In the genomic region with DNA sequence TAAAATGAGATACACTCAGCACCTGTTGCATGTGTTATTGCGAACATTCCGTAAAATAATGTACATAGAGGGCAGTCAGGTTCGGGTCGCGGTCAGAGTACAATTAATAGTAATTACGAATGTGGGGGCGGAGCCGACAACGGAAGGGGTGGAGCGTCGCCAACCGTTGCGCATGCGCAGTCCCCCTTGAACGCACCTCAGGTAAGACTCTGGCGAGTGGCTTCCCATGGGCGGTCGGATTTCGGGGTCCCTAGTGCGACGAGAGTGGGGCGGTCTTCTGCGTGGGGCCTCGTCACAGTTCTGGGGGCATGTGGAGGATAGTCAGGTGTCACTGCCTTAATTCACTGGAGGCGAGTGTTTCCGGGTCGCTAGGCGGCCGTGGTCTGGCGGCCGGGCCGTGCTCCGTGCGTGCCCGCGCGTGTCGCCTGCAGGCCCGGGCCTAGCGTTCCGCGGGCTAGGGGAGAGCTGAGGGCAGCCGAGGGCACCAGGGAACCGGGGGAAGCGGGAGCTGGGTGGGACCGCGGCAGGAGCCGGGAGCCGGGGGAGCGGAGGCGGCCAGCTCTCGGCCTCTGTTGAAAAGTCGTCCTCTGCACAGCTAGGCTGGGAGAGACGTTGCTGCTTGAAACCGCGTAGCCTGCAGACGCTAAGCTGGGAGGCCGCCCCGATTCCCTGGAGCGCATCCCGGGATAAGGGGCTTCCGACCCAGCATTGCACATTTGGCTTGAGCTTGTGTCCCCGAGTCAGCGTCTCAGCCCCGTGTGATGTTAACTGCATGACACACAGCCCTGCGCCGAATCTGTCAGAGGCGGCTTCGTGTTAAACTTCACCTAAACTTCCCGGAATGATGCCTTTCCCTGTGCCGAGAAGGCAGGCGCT, we compare ENCODE assay signal across 1 cellular context.
TF ChIP-seq lines count a peak whose summit lies in the region.

A gene (plus strand): TSS at position 177 of the 876 bp plus-strand sequence. CDS start 3,209 bp downstream, outside the sequence.

TF ChIP-seq in K562, 482 proteins besides CTCF, POLR2A, EP300 and RAD21 (continued from another document and continues in another):
- TF ChIP-seq, protein P1, sequence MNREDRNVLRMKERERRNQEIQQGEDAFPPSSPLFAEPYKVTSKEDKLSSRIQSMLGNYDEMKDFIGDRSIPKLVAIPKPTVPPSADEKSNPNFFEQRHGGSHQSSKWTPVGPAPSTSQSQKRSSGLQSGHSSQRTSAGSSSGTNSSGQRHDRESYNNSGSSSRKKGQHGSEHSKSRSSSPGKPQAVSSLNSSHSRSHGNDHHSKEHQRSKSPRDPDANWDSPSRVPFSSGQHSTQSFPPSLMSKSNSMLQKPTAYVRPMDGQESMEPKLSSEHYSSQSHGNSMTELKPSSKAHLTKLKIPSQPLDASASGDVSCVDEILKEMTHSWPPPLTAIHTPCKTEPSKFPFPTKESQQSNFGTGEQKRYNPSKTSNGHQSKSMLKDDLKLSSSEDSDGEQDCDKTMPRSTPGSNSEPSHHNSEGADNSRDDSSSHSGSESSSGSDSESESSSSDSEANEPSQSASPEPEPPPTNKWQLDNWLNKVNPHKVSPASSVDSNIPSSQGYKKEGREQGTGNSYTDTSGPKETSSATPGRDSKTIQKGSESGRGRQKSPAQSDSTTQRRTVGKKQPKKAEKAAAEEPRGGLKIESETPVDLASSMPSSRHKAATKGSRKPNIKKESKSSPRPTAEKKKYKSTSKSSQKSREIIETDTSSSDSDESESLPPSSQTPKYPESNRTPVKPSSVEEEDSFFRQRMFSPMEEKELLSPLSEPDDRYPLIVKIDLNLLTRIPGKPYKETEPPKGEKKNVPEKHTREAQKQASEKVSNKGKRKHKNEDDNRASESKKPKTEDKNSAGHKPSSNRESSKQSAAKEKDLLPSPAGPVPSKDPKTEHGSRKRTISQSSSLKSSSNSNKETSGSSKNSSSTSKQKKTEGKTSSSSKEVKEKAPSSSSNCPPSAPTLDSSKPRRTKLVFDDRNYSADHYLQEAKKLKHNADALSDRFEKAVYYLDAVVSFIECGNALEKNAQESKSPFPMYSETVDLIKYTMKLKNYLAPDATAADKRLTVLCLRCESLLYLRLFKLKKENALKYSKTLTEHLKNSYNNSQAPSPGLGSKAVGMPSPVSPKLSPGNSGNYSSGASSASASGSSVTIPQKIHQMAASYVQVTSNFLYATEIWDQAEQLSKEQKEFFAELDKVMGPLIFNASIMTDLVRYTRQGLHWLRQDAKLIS (CRISPR knock-in tag; IDR thresholded peaks at IDR 0.05), result 0 out of 2 replicates have a peak, but pooled peaks have one; percentile 45
- peak; percentile 17; the same call in 1 of the 2 replicates for TF ChIP-seq ELF4 (CRISPR knock-in tag; IDR thresholded peaks at IDR 0.05)
- peak; percentile 63 for TF ChIP-seq HMGN3 (IDR thresholded peaks at IDR 0.05; ENCODE audit: borderline replicate concordance, extremely low read depth, insufficient read length, low read depth, low read length)
- TF ChIP-seq TAF9B (IDR thresholded peaks at IDR 0.05; ENCODE audit: partially characterized antibody), result peak; percentile 22
- no peak for TF ChIP-seq GABPB2 (CRISPR knock-in tag; conservative IDR thresholded peaks at IDR 0.05)
- TF ChIP-seq SUPT5H (IDR thresholded peaks at IDR 0.05), result peak; percentile 92
- TF ChIP-seq MYC (IDR thresholded peaks at IDR 0.05; ENCODE audit: low read depth, low read length), result peak; percentile 76
- no peak for TF ChIP-seq MYC (CRISPR knock-in tag; IDR thresholded peaks at IDR 0.05; ENCODE audit: borderline replicate concordance, low read depth)
- TF ChIP-seq MEF2A (IDR thresholded peaks at IDR 0.05; ENCODE audit: control insufficient read depth, low read depth, low read length), result no peak
- TF ChIP-seq SAFB (IDR thresholded peaks at IDR 0.05; ENCODE audit: borderline replicate concordance, low read depth, low read length), result 0 out of 2 replicates have a peak, but pooled peaks have one; percentile 49
- TF ChIP-seq, protein P2, sequence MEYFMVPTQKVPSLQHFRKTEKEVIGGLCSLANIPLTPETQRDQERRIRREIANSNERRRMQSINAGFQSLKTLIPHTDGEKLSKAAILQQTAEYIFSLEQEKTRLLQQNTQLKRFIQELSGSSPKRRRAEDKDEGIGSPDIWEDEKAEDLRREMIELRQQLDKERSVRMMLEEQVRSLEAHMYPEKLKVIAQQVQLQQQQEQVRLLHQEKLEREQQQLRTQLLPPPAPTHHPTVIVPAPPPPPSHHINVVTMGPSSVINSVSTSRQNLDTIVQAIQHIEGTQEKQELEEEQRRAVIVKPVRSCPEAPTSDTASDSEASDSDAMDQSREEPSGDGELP (CRISPR knock-in tag; IDR thresholded peaks at IDR 0.05; ENCODE audit: borderline replicate concordance), result peak; percentile 69; the same call in 1 of the 2 replicates
- TF ChIP-seq ERF (CRISPR knock-in tag; IDR thresholded peaks at IDR 0.05), result peak; percentile 72; the same call in 1 of the 2 replicates
- peak; percentile 93 for TF ChIP-seq RBFOX2 (IDR thresholded peaks at IDR 0.05; ENCODE audit: low read depth, low read length)
- TF ChIP-seq MBD2 (IDR thresholded peaks at IDR 0.05; ENCODE audit: borderline replicate concordance, low read depth), result peak; percentile 54; the same call in 1 of the 2 replicates
- 0 out of 2 replicates have a peak, but pooled peaks have one; percentile 31 for TF ChIP-seq ZBED1 (IDR thresholded peaks at IDR 0.05)
- TF ChIP-seq, protein P3, sequence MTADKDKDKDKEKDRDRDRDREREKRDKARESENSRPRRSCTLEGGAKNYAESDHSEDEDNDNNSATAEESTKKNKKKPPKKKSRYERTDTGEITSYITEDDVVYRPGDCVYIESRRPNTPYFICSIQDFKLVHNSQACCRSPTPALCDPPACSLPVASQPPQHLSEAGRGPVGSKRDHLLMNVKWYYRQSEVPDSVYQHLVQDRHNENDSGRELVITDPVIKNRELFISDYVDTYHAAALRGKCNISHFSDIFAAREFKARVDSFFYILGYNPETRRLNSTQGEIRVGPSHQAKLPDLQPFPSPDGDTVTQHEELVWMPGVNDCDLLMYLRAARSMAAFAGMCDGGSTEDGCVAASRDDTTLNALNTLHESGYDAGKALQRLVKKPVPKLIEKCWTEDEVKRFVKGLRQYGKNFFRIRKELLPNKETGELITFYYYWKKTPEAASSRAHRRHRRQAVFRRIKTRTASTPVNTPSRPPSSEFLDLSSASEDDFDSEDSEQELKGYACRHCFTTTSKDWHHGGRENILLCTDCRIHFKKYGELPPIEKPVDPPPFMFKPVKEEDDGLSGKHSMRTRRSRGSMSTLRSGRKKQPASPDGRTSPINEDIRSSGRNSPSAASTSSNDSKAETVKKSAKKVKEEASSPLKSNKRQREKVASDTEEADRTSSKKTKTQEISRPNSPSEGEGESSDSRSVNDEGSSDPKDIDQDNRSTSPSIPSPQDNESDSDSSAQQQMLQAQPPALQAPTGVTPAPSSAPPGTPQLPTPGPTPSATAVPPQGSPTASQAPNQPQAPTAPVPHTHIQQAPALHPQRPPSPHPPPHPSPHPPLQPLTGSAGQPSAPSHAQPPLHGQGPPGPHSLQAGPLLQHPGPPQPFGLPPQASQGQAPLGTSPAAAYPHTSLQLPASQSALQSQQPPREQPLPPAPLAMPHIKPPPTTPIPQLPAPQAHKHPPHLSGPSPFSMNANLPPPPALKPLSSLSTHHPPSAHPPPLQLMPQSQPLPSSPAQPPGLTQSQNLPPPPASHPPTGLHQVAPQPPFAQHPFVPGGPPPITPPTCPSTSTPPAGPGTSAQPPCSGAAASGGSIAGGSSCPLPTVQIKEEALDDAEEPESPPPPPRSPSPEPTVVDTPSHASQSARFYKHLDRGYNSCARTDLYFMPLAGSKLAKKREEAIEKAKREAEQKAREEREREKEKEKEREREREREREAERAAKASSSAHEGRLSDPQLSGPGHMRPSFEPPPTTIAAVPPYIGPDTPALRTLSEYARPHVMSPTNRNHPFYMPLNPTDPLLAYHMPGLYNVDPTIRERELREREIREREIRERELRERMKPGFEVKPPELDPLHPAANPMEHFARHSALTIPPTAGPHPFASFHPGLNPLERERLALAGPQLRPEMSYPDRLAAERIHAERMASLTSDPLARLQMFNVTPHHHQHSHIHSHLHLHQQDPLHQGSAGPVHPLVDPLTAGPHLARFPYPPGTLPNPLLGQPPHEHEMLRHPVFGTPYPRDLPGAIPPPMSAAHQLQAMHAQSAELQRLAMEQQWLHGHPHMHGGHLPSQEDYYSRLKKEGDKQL (CRISPR knock-in tag; IDR thresholded peaks at IDR 0.05; ENCODE audit: borderline replicate concordance), result no peak
- TF ChIP-seq ELF1 (tag; IDR thresholded peaks at IDR 0.05), result 0 out of 2 replicates have a peak, but pooled peaks have one; percentile 48
- no peak for TF ChIP-seq ETV6 (IDR thresholded peaks at IDR 0.05; ENCODE audit: borderline replicate concordance in 1 of 2, low read depth in 2 of 2, low read length in 1 of 2)
- 0 out of 2 replicates have a peak, but pooled peaks have one; percentile 49 for TF ChIP-seq ETV6 (CRISPR knock-in tag; IDR thresholded peaks at IDR 0.05; ENCODE audit: borderline replicate concordance)
- TF ChIP-seq, protein P4, sequence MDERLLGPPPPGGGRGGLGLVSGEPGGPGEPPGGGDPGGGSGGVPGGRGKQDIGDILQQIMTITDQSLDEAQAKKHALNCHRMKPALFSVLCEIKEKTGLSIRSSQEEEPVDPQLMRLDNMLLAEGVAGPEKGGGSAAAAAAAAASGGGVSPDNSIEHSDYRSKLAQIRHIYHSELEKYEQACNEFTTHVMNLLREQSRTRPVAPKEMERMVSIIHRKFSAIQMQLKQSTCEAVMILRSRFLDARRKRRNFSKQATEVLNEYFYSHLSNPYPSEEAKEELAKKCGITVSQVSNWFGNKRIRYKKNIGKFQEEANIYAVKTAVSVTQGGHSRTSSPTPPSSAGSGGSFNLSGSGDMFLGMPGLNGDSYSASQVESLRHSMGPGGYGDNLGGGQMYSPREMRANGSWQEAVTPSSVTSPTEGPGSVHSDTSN (CRISPR knock-in tag; IDR thresholded peaks at IDR 0.05; ENCODE audit: low read depth), result no peak
- TF ChIP-seq, protein P4 (tag; conservative IDR thresholded peaks at IDR 0.05; ENCODE audit: low read depth), result no peak
- TF ChIP-seq ZNF584 (CRISPR knock-in tag; IDR thresholded peaks at IDR 0.05; ENCODE audit: low read depth), result no peak
- TF ChIP-seq SMAD3 (CRISPR knock-in tag; conservative IDR thresholded peaks at IDR 0.05), result peak; percentile 41; the same call in 1 of the 2 replicates
- peak; percentile 83 for TF ChIP-seq CXXC5 (CRISPR knock-in tag; IDR thresholded peaks at IDR 0.05)
- TF ChIP-seq RAD51 (IDR thresholded peaks at IDR 0.05; ENCODE audit: borderline replicate concordance, low read depth), result no peak
- TF ChIP-seq, protein P5, sequence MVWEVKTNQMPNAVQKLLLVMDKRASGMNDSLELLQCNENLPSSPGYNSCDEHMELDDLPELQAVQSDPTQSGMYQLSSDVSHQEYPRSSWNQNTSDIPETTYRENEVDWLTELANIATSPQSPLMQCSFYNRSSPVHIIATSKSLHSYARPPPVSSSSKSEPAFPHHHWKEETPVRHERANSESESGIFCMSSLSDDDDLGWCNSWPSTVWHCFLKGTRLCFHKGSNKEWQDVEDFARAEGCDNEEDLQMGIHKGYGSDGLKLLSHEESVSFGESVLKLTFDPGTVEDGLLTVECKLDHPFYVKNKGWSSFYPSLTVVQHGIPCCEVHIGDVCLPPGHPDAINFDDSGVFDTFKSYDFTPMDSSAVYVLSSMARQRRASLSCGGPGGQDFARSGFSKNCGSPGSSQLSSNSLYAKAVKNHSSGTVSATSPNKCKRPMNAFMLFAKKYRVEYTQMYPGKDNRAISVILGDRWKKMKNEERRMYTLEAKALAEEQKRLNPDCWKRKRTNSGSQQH (CRISPR knock-in tag; IDR thresholded peaks at IDR 0.05), result 0 out of 2 replicates have a peak, but pooled peaks have one; percentile 55
- peak; percentile 58 to 67 for TF ChIP-seq MAZ (CRISPR knock-in tag; conservative IDR thresholded peaks at IDR 0.05 in 1 of 2, IDR thresholded peaks at IDR 0.05 in 1 of 2)
- 0 out of 2 replicates have a peak, but pooled peaks have one; percentile 26 for TF ChIP-seq ZEB2 (IDR thresholded peaks at IDR 0.05)
- peak; percentile 97 for TF ChIP-seq L3MBTL2 (IDR thresholded peaks at IDR 0.05)
- peak; percentile 75 for TF ChIP-seq SAP30 (IDR thresholded peaks at IDR 0.05; ENCODE audit: borderline replicate concordance, insufficient read depth, low read depth, low read length, poor library complexity, severe bottlenecking)
- no peak for TF ChIP-seq HDGF (IDR thresholded peaks at IDR 0.05)
- TF ChIP-seq FOSL1 (tag; conservative IDR thresholded peaks at IDR 0.05), result 0 out of 2 replicates have a peak, but pooled peaks have one; percentile 12
- TF ChIP-seq, protein P6, sequence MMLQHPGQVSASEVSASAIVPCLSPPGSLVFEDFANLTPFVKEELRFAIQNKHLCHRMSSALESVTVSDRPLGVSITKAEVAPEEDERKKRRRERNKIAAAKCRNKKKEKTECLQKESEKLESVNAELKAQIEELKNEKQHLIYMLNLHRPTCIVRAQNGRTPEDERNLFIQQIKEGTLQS (IDR thresholded peaks at IDR 0.05), result no peak
- TF ChIP-seq, protein P6 (CRISPR knock-in tag; conservative IDR thresholded peaks at IDR 0.05), result 0 out of 2 replicates have a peak, but pooled peaks have one; percentile 19
- TF ChIP-seq POLR2H (tag; IDR thresholded peaks at IDR 0.05; ENCODE audit: low read depth), result peak; percentile 44; the same call in 1 of the 2 replicates
- TF ChIP-seq CHD1 (IDR thresholded peaks at IDR 0.05; ENCODE audit: low read length), result peak; percentile 38
- TF ChIP-seq BRCA1 (IDR thresholded peaks at IDR 0.05), result no peak
- no peak for TF ChIP-seq BRCA1 (CRISPR knock-in tag; IDR thresholded peaks at IDR 0.05)
